Comparison of ENCODE assay signal across 12 cellular contexts in genomic region chr5:88827997-88828396, GRCh38. TPM values are rescaled to one million over a fixed set of nuclear protein-coding genes. Genes with fewer than 3 reads are reported as not detected.
DNase-seq lines count a peak whose midpoint lies in the region; ATAC-seq, FAIRE-seq and TF ChIP-seq lines count a peak whose summit lies in the region.
"Had no signal": no experiment of that assay in that cellular context is flagged by ENCODE, and none has a peak within 500 bp of the region (broad histone marks: within the 10 kb centered on the region; RNA-seq: fewer than 3 reads in every experiment).

No MANE protein-coding gene starts in this region.

- FAIRE-seq in urothelium cell line (lab: Jason Lieb, UNC): no peak

- H3K9me3 Mint-ChIP-seq in natural killer cell (no peaks in the 10 kb centered on the region), memory B cell (no peaks in the 10 kb centered on the region)
- H3K9me3 Mint-ChIP-seq in natural killer cell treated with Interleukin-12 subunit alpha and Interleukin-12 subunit beta and Interleukin-15 and Interleukin-18, amount 100 ng/mL, for 72 hours: no peaks in the 10 kb centered on the region
- H3K9me3 Mint-ChIP-seq in activated naive CD8-positive, alpha-beta T cell (ENCODE audit: low read depth): no peaks in the 10 kb centered on the region
- H3K9me3 Mint-ChIP-seq: nephron had no signal

- H3K4me1 Mint-ChIP-seq in natural killer cell: peaks cover 34 to 54% of the 10 kb centered on the region in 2 donors
- peaks cover 24 to 27% of the 10 kb centered on the region in 2 donors for H3K4me1 Mint-ChIP-seq in natural killer cell treated with Interleukin-12 subunit alpha and Interleukin-12 subunit beta and Interleukin-15 and Interleukin-18, amount 100 ng/mL, for 72 hours (ENCODE audit: low read depth in 2 of 2)
- peaks cover 58% of the 10 kb centered on the region for H3K4me1 Mint-ChIP-seq in activated naive CD8-positive, alpha-beta T cell (ENCODE audit: low read depth)
- peaks cover 41% of the 10 kb centered on the region for H3K4me1 Mint-ChIP-seq in memory B cell

- peaks cover 0 to 7% of the 10 kb centered on the region in 2 donors for H3K27me3 Mint-ChIP-seq in natural killer cell (ENCODE audit: low read depth in 2 of 2)
- H3K27me3 Mint-ChIP-seq in natural killer cell treated with Interleukin-12 subunit alpha and Interleukin-12 subunit beta and Interleukin-15 and Interleukin-18, amount 100 ng/mL, for 72 hours: peaks cover 0 to 2% of the 10 kb centered on the region in 2 donors
- peaks cover 4% of the 10 kb centered on the region for H3K27me3 Mint-ChIP-seq in activated naive CD8-positive, alpha-beta T cell
- no peaks in the 10 kb centered on the region for H3K27me3 Mint-ChIP-seq in memory B cell

- H3K27ac Mint-ChIP-seq in natural killer cell (peak overlapping the region; percentile 53 to 81), memory B cell (peak overlapping the region; percentile 90)
- H3K27ac Mint-ChIP-seq in natural killer cell treated with Interleukin-12 subunit alpha and Interleukin-12 subunit beta and Interleukin-15 and Interleukin-18, amount 100 ng/mL, for 72 hours: no peak overlapping the region
- H3K27ac Mint-ChIP-seq in activated naive CD8-positive, alpha-beta T cell: peak overlapping the region; percentile 24

- no peak overlapping the region for H3K4me3 Mint-ChIP-seq in natural killer cell
- no peak overlapping the region for H3K4me3 Mint-ChIP-seq in natural killer cell treated with Interleukin-12 subunit alpha and Interleukin-12 subunit beta and Interleukin-15 and Interleukin-18, amount 100 ng/mL, for 72 hours
- peak overlapping the region; percentile 64 for H3K4me3 Mint-ChIP-seq in activated naive CD8-positive, alpha-beta T cell
- H3K4me3 Mint-ChIP-seq in memory B cell: peak overlapping the region; percentile 37

- DNase-seq in natural killer cell (no peak), memory B cell (ENCODE audit: low spot score in 2 of 2) (no peak), urothelium cell line (ENCODE audit: low spot score) (no peak), RKO (ENCODE audit: low spot score) (no peak)
- DNase-seq in natural killer cell treated with Interleukin-12 subunit alpha and Interleukin-12 subunit beta and Interleukin-15 and Interleukin-18, amount 100 ng/mL, for 72 hours (ENCODE audit: low spot score): no peak
- DNase-seq: central memory CD4-positive, alpha-beta T cell; hippocampal formation; NCI-H1417 had no signal

- TF ChIP-seq CTCF in natural killer cell (IDR thresholded peaks at IDR 0.05): no peak

- ATAC-seq in natural killer cell (no peak), memory B cell (ENCODE audit: low read depth) (no peak), HG03565 (IDR thresholded peaks at IDR 0.05; ENCODE audit: unreplicated experiment) (no peak), GM19328 (IDR thresholded peaks at IDR 0.05; ENCODE audit: unreplicated experiment) (no peak)
- ATAC-seq in natural killer cell treated with Interleukin-12 subunit alpha and Interleukin-12 subunit beta and Interleukin-15 and Interleukin-18, amount 100 ng/mL, for 72 hours: no peak

- intact Hi-C loops in natural killer cell (cut with micrococcal nuclease): loop anchor here (5.0 kb wide), 2 partner anchors 54 to 96 kb away; partner anchors contain the start of gene MEF2C

- H3K36me3 Mint-ChIP-seq in natural killer cell (no peaks in the 10 kb centered on the region), memory B cell (peaks cover 8% of the 10 kb centered on the region)
- H3K36me3 Mint-ChIP-seq in natural killer cell treated with Interleukin-12 subunit alpha and Interleukin-12 subunit beta and Interleukin-15 and Interleukin-18, amount 100 ng/mL, for 72 hours: no peaks in the 10 kb centered on the region
- H3K36me3 Mint-ChIP-seq in activated naive CD8-positive, alpha-beta T cell: peaks cover 2% of the 10 kb centered on the region

RNA-seq across cellular contexts. Expression of gene MEF2C, which starts 55.0 kb away (rescaled TPM):
- 10 to 100 TPM in 2 of 3 donors, 1 to 10 TPM in 1; 9.2 to 22.0 (median 18.3) TPM for total RNA-seq in natural killer cell
- 1 to 10 TPM; 3.3 to 3.5 TPM for total RNA-seq in natural killer cell treated with Interleukin-12 subunit alpha and Interleukin-12 subunit beta and Interleukin-15 and Interleukin-18, amount 100 ng/mL, for 72 hours

Comparison
In these comparisons a context has a peak if more than half of its experiments do, and no peak if none do; other contexts are left out.
1. H3K27ac Mint-ChIP-seq: peak in natural killer cell (2 of 2), activated naive CD8-positive, alpha-beta T cell (single experiment) and memory B cell (single experiment); none in natural killer cell treated with Interleukin-12 subunit alpha and Interleukin-12 subunit beta and Interleukin-15 and Interleukin-18, amount 100 ng/mL, for 72 hours (0 of 2).
2. H3K4me3 Mint-ChIP-seq: peak in activated naive CD8-positive, alpha-beta T cell (single experiment) and memory B cell (single experiment); none in natural killer cell (single experiment) and natural killer cell treated with Interleukin-12 subunit alpha and Interleukin-12 subunit beta and Interleukin-15 and Interleukin-18, amount 100 ng/mL, for 72 hours (single experiment).